19 cellular contexts compared by ENCODE assay signal in the genomic region with DNA sequence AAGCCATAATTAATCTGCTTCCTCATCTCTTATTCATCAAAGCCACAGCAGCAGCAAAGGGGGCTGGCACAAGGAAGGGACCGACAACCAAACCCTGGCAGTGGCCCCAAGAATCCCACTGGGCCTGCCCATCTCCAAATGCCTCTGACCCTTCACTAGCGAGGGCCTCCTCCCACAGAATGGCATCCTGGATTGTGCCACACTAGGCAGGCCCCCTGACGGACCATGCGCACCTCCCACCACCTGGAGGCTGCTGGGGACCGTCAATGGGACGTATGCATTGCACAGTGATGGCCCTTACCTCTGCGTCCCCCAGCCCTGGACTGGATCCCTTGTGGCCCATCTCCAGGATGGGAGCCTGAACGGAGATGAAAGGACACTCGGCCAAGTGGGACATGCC.
"Had no signal": no experiment of that assay in that cellular context is flagged by ENCODE, and none has a peak within 500 bp of the region (broad histone marks: within the 10 kb centered on the region; RNA-seq: fewer than 3 reads in every experiment).

No MANE protein-coding gene starts in this region.

- H3K27me3 Mint-ChIP-seq: activated CD4-positive, alpha-beta memory T cell treated with anti-CD3 and anti-CD28 coated beads, Interleukin-2, amount 10 ng/mL, durations not matched to agents 7 days and 5 days had no signal

- H3K27ac ChIP-seq: ascending aorta, body of pancreas, Peyer's patch, SJSA1 had no signal

- H3K4me1 Mint-ChIP-seq: activated CD4-positive, alpha-beta T cell treated with anti-CD3 and anti-CD28 coated beads for 36 hours had no signal

- H3K27me3 ChIP-seq: adrenal gland, ascending aorta, body of pancreas, Peyer's patch had no signal

- H3K4me3 Mint-ChIP-seq: activated CD4-positive, alpha-beta memory T cell treated with anti-CD3 and anti-CD28 coated beads, Interleukin-2, amount 10 ng/mL, durations not matched to agents 7 days and 5 days; activated CD4-positive, alpha-beta T cell treated with anti-CD3 and anti-CD28 coated beads for 36 hours; activated naive CD8-positive, alpha-beta T cell treated with anti-CD3 and anti-CD28 coated beads, Interleukin-2, amount 10 ng/mL, durations not matched to agents 7 days and 5 days had no signal

- DNase-seq: activated CD4-positive, alpha-beta memory T cell treated with anti-CD3 and anti-CD28 coated beads, Interleukin-2, amount 10 ng/mL, durations not matched to agents 7 days and 5 days; activated CD4-positive, alpha-beta T cell treated with anti-CD3 and anti-CD28 coated beads for 36 hours; activated CD4-positive, alpha-beta T cell treated with anti-CD3 and anti-CD28 coated beads, Interleukin-2, amount 50 U/mL, for 1 hour; activated CD8-positive, alpha-beta memory T cell treated with anti-CD3 and anti-CD28 coated beads, Interleukin-2, amount 50 U/mL, for 4 hours; activated naive CD4-positive, alpha-beta T cell treated with anti-CD3 and anti-CD28 coated beads, Interleukin-2, amount 50 U/mL, for 16 hours; activated naive CD8-positive, alpha-beta T cell treated with anti-CD3 and anti-CD28 coated beads, Interleukin-2, amount 10 ng/mL, durations not matched to agents 7 days and 5 days; NCI-H1105 treated with DMSO at 0.1 percent for 48 hours; NCI-H1436 treated with DMSO at 0.1 percent for 48 hours; NCI-H187; NCI-H2081; NCI-H524; Peyer's patch; SHP77; T-helper 2 cell; WERI-Rb-1 had no signal

- H3K9me3 ChIP-seq: adrenal gland, ascending aorta, body of pancreas, Peyer's patch, SJSA1 had no signal

- H3K27ac Mint-ChIP-seq: activated CD4-positive, alpha-beta memory T cell treated with anti-CD3 and anti-CD28 coated beads, Interleukin-2, amount 10 ng/mL, durations not matched to agents 7 days and 5 days; activated CD4-positive, alpha-beta T cell treated with anti-CD3 and anti-CD28 coated beads for 36 hours; activated naive CD8-positive, alpha-beta T cell treated with anti-CD3 and anti-CD28 coated beads, Interleukin-2, amount 10 ng/mL, durations not matched to agents 7 days and 5 days had no signal

- H3K36me3 Mint-ChIP-seq: activated naive CD8-positive, alpha-beta T cell treated with anti-CD3 and anti-CD28 coated beads, Interleukin-2, amount 10 ng/mL, durations not matched to agents 7 days and 5 days had no signal

- H3K36me3 ChIP-seq: adrenal gland, ascending aorta, Peyer's patch, SJSA1, WERI-Rb-1 had no signal

- H3K4me3 ChIP-seq: adrenal gland, ascending aorta, body of pancreas, Peyer's patch, SJSA1 had no signal

- H3K9me3 Mint-ChIP-seq: activated CD4-positive, alpha-beta memory T cell treated with anti-CD3 and anti-CD28 coated beads, Interleukin-2, amount 10 ng/mL, durations not matched to agents 7 days and 5 days; activated naive CD8-positive, alpha-beta T cell treated with anti-CD3 and anti-CD28 coated beads, Interleukin-2, amount 10 ng/mL, durations not matched to agents 7 days and 5 days had no signal
